ENCODE assay signal across 1 cellular context in genomic region chr18:10560457-10561045, GRCh38.
TF ChIP-seq lines count a peak whose summit lies in the region.

No MANE protein-coding gene starts in this region.

TF ChIP-seq in H1, 55 proteins besides CTCF, POLR2A, EP300 and RAD21:
- TF ChIP-seq CHD2 (IDR thresholded peaks at IDR 0.05; ENCODE audit: low read length) (no peak), GABPA (IDR thresholded peaks at IDR 0.05; ENCODE audit: borderline replicate concordance, insufficient read depth, low read length) (0 out of 2 replicates have a peak, but pooled peaks have one; percentile 28), CTBP2 (IDR thresholded peaks at IDR 0.05; ENCODE audit: borderline replicate concordance, insufficient read depth, insufficient read length, low read length) (no peak), TEAD4 (IDR thresholded peaks at IDR 0.05; ENCODE audit: low read depth, low read length) (peak; percentile 67)
